In the genomic region with DNA sequence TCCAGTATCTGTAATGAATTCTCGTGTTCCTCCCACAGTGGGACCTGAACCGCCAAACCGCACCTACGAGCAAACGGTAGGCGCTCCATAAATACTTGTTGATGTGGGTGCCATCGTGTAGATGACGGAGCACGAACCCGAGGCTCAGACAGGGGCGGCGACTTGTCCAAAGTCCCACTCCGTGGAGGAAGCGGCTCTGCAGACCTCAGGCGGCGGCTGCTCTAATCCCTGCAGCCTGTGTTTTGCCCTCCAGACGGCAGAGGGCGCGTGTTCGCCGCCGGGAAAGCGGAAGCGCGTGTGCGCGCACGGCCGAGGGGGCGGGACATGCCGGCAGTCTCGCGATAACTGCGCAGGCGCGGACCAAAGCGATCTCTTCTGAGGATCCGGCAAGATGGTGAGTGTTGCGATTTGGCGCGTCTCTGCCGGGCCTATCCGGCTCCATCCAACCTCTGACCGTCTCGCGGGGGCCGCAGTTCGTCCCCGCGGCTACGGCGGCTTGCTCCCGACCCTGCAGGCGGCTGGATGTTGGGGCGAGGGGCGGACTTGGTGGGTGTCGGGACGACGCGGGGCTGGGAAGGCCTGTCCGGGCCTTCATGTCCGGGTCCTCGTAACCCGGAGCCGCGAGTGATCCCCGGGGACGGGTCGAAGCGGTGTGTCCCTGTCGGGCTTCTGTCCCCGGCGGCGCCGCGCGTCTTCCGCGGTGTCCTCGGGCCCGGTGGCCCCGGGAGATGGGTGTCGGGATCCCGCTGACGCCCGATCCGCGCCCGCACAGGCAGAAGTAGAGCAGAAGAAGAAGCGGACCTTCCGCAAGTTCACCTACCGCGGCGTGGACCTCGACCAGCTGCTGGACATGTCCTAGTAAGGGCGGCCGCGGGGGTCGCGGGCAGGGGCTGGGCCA, we compare ENCODE assay signal across 8 cellular contexts. TPM values are rescaled to one million over a fixed set of nuclear protein-coding genes. Genes with fewer than 3 reads are reported as not detected.
DNase-seq lines count a peak whose midpoint lies in the region; ATAC-seq, FAIRE-seq and TF ChIP-seq lines count a peak whose summit lies in the region.

RPS15 (plus strand) TSS at position 362 of the 898 bp plus-strand sequence; CDS start at position 392, 30 bp downstream.

- no peak for FAIRE-seq in small intestine (lab: Jason Lieb, UNC)

- in situ Hi-C loops in ACHN (cut with HindIII; ENCODE audit: low pct_ligation_motif_present, low pct_unique_long_range_greater_than_20kb, low sequenced_read_pairs) (no loop called here), T47D (cut with HindIII; ENCODE audit: low pct_unique_long_range_greater_than_20kb, low sequenced_read_pairs) (no loop called here)

- WGBS in small intestine, 3 donors: 0 to 1% (median 1%) methylated on average over 85 to 100 of the region's 100 CpGs

- peaks cover 3 to 29% of the 10 kb centered on the region in 2 donors for H3K36me3 ChIP-seq in small intestine (ENCODE audit: control insufficient read depth in 2 of 2, insufficient read depth in 2 of 2, low read length in 2 of 2)

- peaks cover 0 to 2% of the 10 kb centered on the region in 2 donors for H3K4me1 ChIP-seq in small intestine (ENCODE audit: control insufficient read depth in 2 of 2, insufficient read depth in 1 of 2, low read depth in 1 of 2, low read length in 1 of 2)

- peak; percentile 89 for DNase-seq in ACHN
- peak; percentile 87 for DNase-seq in NCI-H2196 treated with DMSO at 0.1 percent for 48 hours (lab: John Stamatoyannopoulos, UW; ENCODE audit: unreplicated experiment)
- DNase-seq in T47D (ENCODE audit: low read depth in 1 of 2, low spot score in 1 of 2): peak; percentile 86 to 93
- peak; percentile 95 for DNase-seq in iPS-NIHi11 (ENCODE audit: low spot score)
- DNase-seq in small intestine: peak; percentile 96

- TF ChIP-seq CTCF in VCaP (conservative IDR thresholded peaks at IDR 0.05): peak; percentile 97

- no peaks in the 10 kb centered on the region for H3K27me3 ChIP-seq in small intestine (ENCODE audit: control insufficient read depth in 2 of 2, insufficient read depth in 2 of 2, low read length in 2 of 2)

- H3K4me3 ChIP-seq in small intestine (ENCODE audit: low read depth in 1 of 2, low read length in 2 of 2): peak within 1 kb of the TSS; percentile 74 to 99

- H3K27ac ChIP-seq in VCaP: peak within 1 kb of the TSS; percentile 89
- H3K27ac ChIP-seq in small intestine (ENCODE audit: low read depth in 1 of 2, low read length in 1 of 2): peak within 1 kb of the TSS; percentile 66 to 96

- ATAC-seq in GM18867 (IDR thresholded peaks at IDR 0.05; ENCODE audit: unreplicated experiment): peak; percentile 80
- peak; percentile 79 for ATAC-seq in HG03108 (IDR thresholded peaks at IDR 0.05; ENCODE audit: unreplicated experiment)

- H3K9me3 ChIP-seq in small intestine (ENCODE audit: control insufficient read depth, low read depth): no peaks in the 10 kb centered on the region

RNA-seq across cellular contexts. Expression of gene RPS15, which starts in this region (rescaled TPM):
- 1,000 to 10,000 TPM; 2,441 to 3,547 (median 3,396) TPM for polyA plus RNA-seq in small intestine

Comparison
In these comparisons a context has a peak if more than half of its experiments do, and no peak if none do; other contexts are left out.
1. Peak in every context shown above with its lines: DNase-seq, ATAC-seq, H3K4me3 ChIP-seq and H3K27ac ChIP-seq.